21 cellular contexts compared by ENCODE assay signal in genomic region chr6:168721571-168721970, GRCh38.
"Had no signal": no experiment of that assay in that cellular context is flagged by ENCODE, and none has a peak within 500 bp of the region (broad histone marks: within the 10 kb centered on the region; RNA-seq: fewer than 3 reads in every experiment).

No MANE protein-coding gene starts in this region.

- H3K27me3 ChIP-seq: foreskin keratinocyte, gastrocnemius medialis, gastroesophageal sphincter, heart left ventricle had no signal

- H3K36me3 ChIP-seq: esophagus squamous epithelium, gastrocnemius medialis, gastroesophageal sphincter, heart left ventricle, heart right ventricle had no signal

- H3K27ac ChIP-seq: dorsolateral prefrontal cortex, epithelial cell of prostate, esophagus squamous epithelium, foreskin keratinocyte, gastrocnemius medialis, gastroesophageal sphincter, heart left ventricle, heart right ventricle had no signal

- H3K4me1 ChIP-seq: esophagus squamous epithelium, foreskin keratinocyte, gastrocnemius medialis, gastroesophageal sphincter, heart left ventricle, heart right ventricle had no signal

- DNase-seq: cortex of kidney; dermis blood vessel endothelial cell; dorsolateral prefrontal cortex; effector CD4-positive, alpha-beta T cell; effector CD8-positive, alpha-beta T cell; effector memory CD4-positive, alpha-beta T cell; effector memory CD8-positive, alpha-beta T cell; endodermal cell; erythroblast; esophagus squamous epithelium; foreskin fibroblast; foreskin keratinocyte; foreskin melanocyte; gastrocnemius medialis; glutamatergic neuron; head of caudate nucleus; heart left ventricle; heart right ventricle had no signal

- H3K9me3 ChIP-seq: esophagus squamous epithelium, gastrocnemius medialis had no signal

- H3K4me3 ChIP-seq: dorsolateral prefrontal cortex, esophagus squamous epithelium, gastrocnemius medialis, gastroesophageal sphincter, heart left ventricle, heart right ventricle had no signal

- ATAC-seq: effector memory CD8-positive, alpha-beta T cell; esophagus mucosa; foreskin keratinocyte; gastrocnemius medialis; gastroesophageal sphincter; heart left ventricle; heart right ventricle had no signal
